6 cellular contexts compared by ENCODE assay signal in genomic region chr19:10289167-10289835, GRCh38. TPM values are rescaled to one million over a fixed set of nuclear protein-coding genes. Genes with fewer than 3 reads are reported as not detected.
DNase-seq lines count a peak whose midpoint lies in the region; ATAC-seq and TF ChIP-seq lines count a peak whose summit lies in the region.

No MANE protein-coding gene starts in this region.

- no peaks in the 10 kb centered on the region for H3K9me3 ChIP-seq in ovary

- peak overlapping the region; percentile 83 for H3K4me3 Mint-ChIP-seq in chondrocyte (ENCODE audit: unreplicated experiment)

- no peak for ATAC-seq in GM21619 (IDR thresholded peaks at IDR 0.05; ENCODE audit: unreplicated experiment)

- H3K27me3 Mint-ChIP-seq in chondrocyte (ENCODE audit: low read depth): peaks cover 42% of the 10 kb centered on the region

- peaks cover 46% of the 10 kb centered on the region for H3K4me1 Mint-ChIP-seq in chondrocyte (ENCODE audit: low read depth)

- no peaks in the 10 kb centered on the region for H3K36me3 ChIP-seq in ovary

- no peak for TF ChIP-seq EP300 in ovary (IDR thresholded peaks at IDR 0.05)

- no peak for TF ChIP-seq POLR2A in ovary (IDR thresholded peaks at IDR 0.05)

- no peaks in the 10 kb centered on the region for H3K9me3 Mint-ChIP-seq in chondrocyte (ENCODE audit: low read depth)

- WGBS in ovary, 3 donors: 0 to 1% (median 1%) methylated on average over 50 of the region's 50 CpGs

- DNase-seq in NCI-H1436 (lab: John Stamatoyannopoulos, UW) (peak; percentile 68), NCI-H1436 treated with DMSO at 0.1 percent for 48 hours (lab: John Stamatoyannopoulos, UW) (no peak), SKM-1 treated with dmso at 0.1 percent for 144 hours (lab: John Stamatoyannopoulos, UW; ENCODE audit: unreplicated experiment) (peak; percentile 76), chondrocyte (ENCODE audit: low spot score) (no peak), ovary (peak in 2 of 5 donors; percentile 54 to 68)

- H3K4me3 ChIP-seq in ovary: peak overlapping the region; percentile 1

- peak overlapping the region; percentile 57 for H3K27ac Mint-ChIP-seq in chondrocyte (ENCODE audit: unreplicated experiment)

- peaks cover 6% of the 10 kb centered on the region for H3K27me3 ChIP-seq in ovary

- peaks cover 16% of the 10 kb centered on the region for H3K4me1 ChIP-seq in ovary (ENCODE audit: insufficient read depth)

- TF ChIP-seq CTCF in chondrocyte (IDR thresholded peaks at IDR 0.05): peak; percentile 50
- TF ChIP-seq CTCF in ovary (IDR thresholded peaks at IDR 0.05): no peak

- peaks cover 8% of the 10 kb centered on the region for H3K36me3 Mint-ChIP-seq in chondrocyte (ENCODE audit: low read depth)

- H3K27ac ChIP-seq in ovary: no peak overlapping the region

- intact Hi-C loops in ovary (cut with DNase I): no loop called here

RNA-seq across cellular contexts. Expression of gene ICAM5, which starts 0.5 kb away (rescaled TPM):
- total RNA-seq in chondrocyte: 2.2 to 9.3 TPM (median 8.9 TPM) in 3 replicates
- total RNA-seq in ovary: 10 to 100 TPM in 3 of 7 donors, 1 to 10 TPM in 1, under 1 TPM in 3; 0.51 to 16.1 (median 2.5) TPM
- polyA plus RNA-seq in ovary: under 1 TPM in 1 of 2 donors, not detected in 1; 0.11 TPM

RNA-seq across cellular contexts. Expression of gene ICAM4, which starts 2.5 kb away (rescaled TPM):
- total RNA-seq in chondrocyte (0.31 TPM in 1 of 3 replicates, not detected in the others), ovary (1 to 10 TPM in 2 of 7 donors, under 1 TPM in 5; 0.26 to 3.3 (median 0.60) TPM)
- polyA plus RNA-seq in ovary: under 1 TPM; 0.17 to 0.29 TPM

RNA-seq across cellular contexts. Expression of gene ICAM1, which starts 18.4 kb away (rescaled TPM):
- total RNA-seq in chondrocyte (3.5 to 21.8 TPM (median 19.0 TPM) in 3 replicates), ovary (100 to 1,000 TPM in 1 of 7 donors, 10 to 100 TPM in 6; 12.1 to 116 (median 18.7) TPM)
- polyA plus RNA-seq in ovary: 10 to 100 TPM; 12.3 to 20.6 TPM

RNA-seq across cellular contexts. Expression of gene ZGLP1, which starts 20.3 kb away (rescaled TPM):
- 3.4 to 6.2 TPM (median 4.3 TPM) in 3 replicates for total RNA-seq in chondrocyte
- total RNA-seq in ovary: 1 to 10 TPM; 2.6 to 5.6 (median 3.0) TPM
- 1 to 10 TPM in 1 of 2 donors, under 1 TPM in 1; 0.27 to 4.5 TPM for polyA plus RNA-seq in ovary

RNA-seq across cellular contexts. Expression of gene FDX2, which starts 26.5 kb away (rescaled TPM):
- total RNA-seq in chondrocyte (21.0 to 22.3 TPM (median 21.2 TPM) in 3 replicates), ovary (10 to 100 TPM; 11.1 to 23.6 (median 13.2) TPM)
- polyA plus RNA-seq in ovary: 10 to 100 TPM in 1 of 2 donors, 1 to 10 TPM in 1; 2.5 to 16.8 TPM

Comparison
In these comparisons a context has a peak if more than half of its experiments do, and no peak if none do; other contexts are left out.
1. DNase-seq: peak in NCI-H1436 (single experiment) and SKM-1 treated with dmso at 0.1 percent for 144 hours (single experiment); none in NCI-H1436 treated with DMSO at 0.1 percent for 48 hours (single experiment) and chondrocyte (single experiment).